11 cellular contexts compared by ENCODE assay signal in the genomic region with DNA sequence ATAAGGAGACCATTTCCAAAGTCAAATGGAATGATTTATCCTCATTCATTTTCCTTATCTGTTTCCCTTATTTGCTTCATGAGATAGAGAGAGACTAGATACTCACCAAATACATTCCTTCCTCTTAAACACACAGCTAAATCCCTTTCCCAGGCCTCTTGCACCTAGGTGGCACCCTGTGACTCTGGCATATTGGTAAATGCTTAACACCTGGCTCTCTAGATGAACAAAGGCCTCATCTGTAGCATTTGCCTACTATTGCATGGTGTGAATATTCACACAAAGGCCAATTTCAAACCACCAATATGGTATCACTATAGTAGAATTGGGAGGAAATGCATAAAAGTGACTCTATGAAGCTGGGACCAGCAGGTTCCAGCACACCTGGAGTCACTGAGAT. TPM values are rescaled to one million over a fixed set of nuclear protein-coding genes. Genes with fewer than 3 reads are reported as not detected.
"Had no signal": no experiment of that assay in that cellular context is flagged by ENCODE, and none has a peak within 500 bp of the region (broad histone marks: within the 10 kb centered on the region; RNA-seq: fewer than 3 reads in every experiment).

No MANE protein-coding gene starts in this region.

- DNase-seq: GM23248, GOT3, H7, HFFc6, KBM-7 had no signal

- H3K4me3 Mint-ChIP-seq: HFFc6, IgD-negative memory B cell had no signal

- FAIRE-seq: HepG2 had no signal

- H3K4me2 ChIP-seq: KMS-11 had no signal

- H3K9ac ChIP-seq: GM23248, KMS-11 had no signal

- ATAC-seq: HCT116, HepG2 had no signal

- H3K4me1 Mint-ChIP-seq: IgD-negative memory B cell had no signal

- H3K27ac ChIP-seq: GM23248, HL-60, KMS-11 had no signal

- H3K9me3 Mint-ChIP-seq: HFFc6 had no signal

- H3K27ac Mint-ChIP-seq: HFFc6, IgD-negative memory B cell had no signal

- H3K4me3 ChIP-seq: GM23248 had no signal

RNA-seq across cellular contexts. Expression of gene SLC10A4, which starts 22.1 kb away (rescaled TPM):
- total RNA-seq: GM23248, HFFc6 had no signal
- polyA plus RNA-seq: GM23248, IgD-negative memory B cell had no signal

RNA-seq across cellular contexts. Expression of gene ZAR1, which starts 29.1 kb away (rescaled TPM):
- total RNA-seq: GM23248, H4, HepG2, HFFc6 had no signal
- polyA plus RNA-seq: GM23248, HepG2, IgD-negative memory B cell had no signal
